Comparison of ENCODE assay signal across 11 cellular contexts in genomic region chr2:156339866-156340265, GRCh38. TPM values are rescaled to one million over a fixed set of nuclear protein-coding genes. Genes with fewer than 3 reads are reported as not detected.
A peak's percentile ranks its signal among the peaks of the same experiment; 100 is the strongest.
DNase-seq lines count a peak whose midpoint lies in the region; ATAC-seq and TF ChIP-seq lines count a peak whose summit lies in the region.
"Had no signal": no experiment of that assay in that cellular context is flagged by ENCODE, and none has a peak within 500 bp of the region (broad histone marks: within the 10 kb centered on the region; RNA-seq: fewer than 3 reads in every experiment).

No MANE protein-coding gene starts in this region.

- H3K36me3 Mint-ChIP-seq in activated T-cell treated with anti-CD3 and anti-CD28 coated beads, Interleukin-2, amount 50 U/mL, for 72 hours (ENCODE audit: insufficient read depth in 2 of 2) = no peaks in the 10 kb centered on the region
- H3K36me3 Mint-ChIP-seq in activated B cell treated with CpG ODN at 0.5 μM for 24 hours (ENCODE audit: low read depth) = peaks cover 7% of the 10 kb centered on the region
- no peaks in the 10 kb centered on the region for H3K36me3 Mint-ChIP-seq in osteocyte (ENCODE audit: unreplicated experiment)

- H3K27ac Mint-ChIP-seq in activated T-cell treated with anti-CD3 and anti-CD28 coated beads, Interleukin-2, amount 50 U/mL, for 72 hours = peak overlapping the region; percentile 97
- H3K27ac Mint-ChIP-seq in activated B cell treated with CpG ODN at 0.5 μM for 24 hours (peak overlapping the region; percentile 18), osteocyte (ENCODE audit: unreplicated experiment) (no peak overlapping the region)

- H3K4me3 ChIP-seq in fibroblast of the aortic adventitia (ENCODE audit: low read depth, low read length) (no peak overlapping the region), stomach (no peak overlapping the region)

- peaks cover 53% of the 10 kb centered on the region for H3K4me1 Mint-ChIP-seq in activated T-cell treated with anti-CD3 and anti-CD28 coated beads, Interleukin-2, amount 50 U/mL, for 72 hours (ENCODE audit: low read depth)
- H3K4me1 Mint-ChIP-seq in activated B cell treated with CpG ODN at 0.5 μM for 24 hours (peaks cover 32% of the 10 kb centered on the region), osteocyte (ENCODE audit: unreplicated experiment) (peaks cover 17% of the 10 kb centered on the region)

- no peaks in the 10 kb centered on the region for H3K27me3 ChIP-seq in stomach

- H3K9me3 ChIP-seq in stomach = no peaks in the 10 kb centered on the region
- H3K9me3 ChIP-seq: SK-N-SH had no signal

- WGBS in stomach, 5 donors = 25 to 46% (median 31%) methylated on average over 3 of the region's 3 CpGs

- H3K4me1 ChIP-seq in stomach = peaks cover 18 to 58% (median 38%) of the 10 kb centered on the region in 4 donors

- no peak for TF ChIP-seq POLR2A in stomach (IDR thresholded peaks at IDR 0.05)

- no peak for ATAC-seq in activated T-cell treated with anti-CD3 and anti-CD28 coated beads, Interleukin-2, amount 50 U/mL, for 72 hours (replicated peaks in 1 of 2)
- ATAC-seq in activated B cell treated with CpG ODN at 0.5 μM for 24 hours (ENCODE audit: low read depth) (no peak), GM21737 (IDR thresholded peaks at IDR 0.05; ENCODE audit: unreplicated experiment) (no peak)

- DNase-seq in activated T-cell treated with anti-CD3 and anti-CD28 coated beads, Interleukin-2, amount 50 U/mL, for 72 hours = no peak
- no peak for DNase-seq in activated T-cell treated with anti-CD3 and anti-CD28 coated beads, Interleukin-2, amount 50 U/mL, for 48 hours
- DNase-seq in activated B cell treated with CpG ODN at 0.5 μM for 24 hours (no peak), fibroblast of the aortic adventitia (ENCODE audit: low read depth) (peak; percentile 1), stomach (no peak), osteocyte (ENCODE audit: extremely low spot score, unreplicated experiment) (no peak)
- DNase-seq in activated effector memory CD4-positive, alpha-beta T cell treated with anti-CD3 and anti-CD28 coated beads, Interleukin-2, amount 50 U/mL, for 16 hours = no peak
- DNase-seq: islet precursor cell, NCI-H526 treated with DMSO at 0.1 percent for 48 hours, SK-N-SH had no signal

- no peaks in the 10 kb centered on the region for H3K9me3 Mint-ChIP-seq in activated T-cell treated with anti-CD3 and anti-CD28 coated beads, Interleukin-2, amount 50 U/mL, for 72 hours
- H3K9me3 Mint-ChIP-seq in activated B cell treated with CpG ODN at 0.5 μM for 24 hours (no peaks in the 10 kb centered on the region), osteocyte (ENCODE audit: unreplicated experiment) (no peaks in the 10 kb centered on the region)

- POLR2A ChIA-PET in activated B cell treated with CpG ODN at 0.5 μM for 24 hours (lab: Charles Lee) = no interaction called here

- intact Hi-C loops in activated B cell treated with CpG ODN at 0.5 μM for 24 hours (cut with micrococcal nuclease) (loop anchor here (10.0 kb wide), 1 partner anchor 965 kb away; no protein-coding TSS in a partner anchor), stomach (cut with DNase I; ENCODE audit: low total_unique reads) (loop anchor here (10.0 kb wide), 1 partner anchor 55 kb away; no protein-coding TSS in a partner anchor)

- H3K27ac ChIP-seq in stomach = peak overlapping the region in 4 of 5 donors; percentile 53 to 100 (median 100)

- H3K4me3 Mint-ChIP-seq in activated T-cell treated with anti-CD3 and anti-CD28 coated beads, Interleukin-2, amount 50 U/mL, for 72 hours = peak overlapping the region; percentile 91 to 93
- H3K4me3 Mint-ChIP-seq in activated B cell treated with CpG ODN at 0.5 μM for 24 hours (no peak overlapping the region), osteocyte (ENCODE audit: unreplicated experiment) (no peak overlapping the region)

- H3K27me3 Mint-ChIP-seq in activated T-cell treated with anti-CD3 and anti-CD28 coated beads, Interleukin-2, amount 50 U/mL, for 72 hours (ENCODE audit: low read depth) = no peaks in the 10 kb centered on the region
- no peaks in the 10 kb centered on the region for H3K27me3 Mint-ChIP-seq in activated B cell treated with CpG ODN at 0.5 μM for 24 hours
- no peaks in the 10 kb centered on the region for H3K27me3 Mint-ChIP-seq in osteocyte (ENCODE audit: unreplicated experiment)

- CTCF ChIA-PET in activated B cell treated with CpG ODN at 0.5 μM for 24 hours (lab: Charles Lee) = interaction anchor here (1.5 kb wide), 1 partner anchor 250 kb away, joined by 3 read pairs; no protein-coding TSS in a partner anchor

- TF ChIP-seq EP300 in stomach (IDR thresholded peaks at IDR 0.05) = no peak

- TF ChIP-seq CTCF in activated B cell treated with CpG ODN at 0.5 μM for 24 hours (IDR thresholded peaks at IDR 0.05) (no peak), fibroblast of the aortic adventitia (IDR thresholded peaks at IDR 0.05; ENCODE audit: insufficient read depth, low read length) (no peak), stomach (IDR thresholded peaks at IDR 0.05) (no peak), osteocyte (IDR thresholded peaks at IDR 0.05) (no peak)

- H3K36me3 ChIP-seq in stomach = no peaks in the 10 kb centered on the region

RNA-seq across cellular contexts. Expression of gene NR4A2, which starts 7.3 kb away (rescaled TPM):
- 10 to 100 TPM; 27.5 to 36.1 TPM for total RNA-seq in activated T-cell treated with anti-CD3 and anti-CD28 coated beads, Interleukin-2, amount 50 U/mL, for 72 hours
- 6.7 and 7.5 TPM in 2 replicates for total RNA-seq in activated B cell treated with CpG ODN at 0.5 μM for 24 hours
- 0.41 and 0.81 TPM in 2 replicates for total RNA-seq in fibroblast of the aortic adventitia (ENCODE audit: low replicate concordance)
- 10 to 100 TPM in 2 of 5 donors, 1 to 10 TPM in 1, not detected in 2; 7.7 to 17.4 (median 13.8) TPM for total RNA-seq in stomach
- 10 to 100 TPM in 1 of 3 donors, 1 to 10 TPM in 2; 4.7 to 20.7 (median 4.7) TPM for polyA plus RNA-seq in stomach
- 1.4 and 1.8 TPM in 2 replicates for total RNA-seq in osteocyte

Comparison
In these comparisons a context has a peak if more than half of its experiments do, and no peak if none do; other contexts are left out.
1. H3K4me3 Mint-ChIP-seq: peak in activated T-cell treated with anti-CD3 and anti-CD28 coated beads, Interleukin-2, amount 50 U/mL, for 72 hours (2 of 2); none in activated B cell treated with CpG ODN at 0.5 μM for 24 hours (single experiment) and osteocyte (single experiment).